In the genomic region with DNA sequence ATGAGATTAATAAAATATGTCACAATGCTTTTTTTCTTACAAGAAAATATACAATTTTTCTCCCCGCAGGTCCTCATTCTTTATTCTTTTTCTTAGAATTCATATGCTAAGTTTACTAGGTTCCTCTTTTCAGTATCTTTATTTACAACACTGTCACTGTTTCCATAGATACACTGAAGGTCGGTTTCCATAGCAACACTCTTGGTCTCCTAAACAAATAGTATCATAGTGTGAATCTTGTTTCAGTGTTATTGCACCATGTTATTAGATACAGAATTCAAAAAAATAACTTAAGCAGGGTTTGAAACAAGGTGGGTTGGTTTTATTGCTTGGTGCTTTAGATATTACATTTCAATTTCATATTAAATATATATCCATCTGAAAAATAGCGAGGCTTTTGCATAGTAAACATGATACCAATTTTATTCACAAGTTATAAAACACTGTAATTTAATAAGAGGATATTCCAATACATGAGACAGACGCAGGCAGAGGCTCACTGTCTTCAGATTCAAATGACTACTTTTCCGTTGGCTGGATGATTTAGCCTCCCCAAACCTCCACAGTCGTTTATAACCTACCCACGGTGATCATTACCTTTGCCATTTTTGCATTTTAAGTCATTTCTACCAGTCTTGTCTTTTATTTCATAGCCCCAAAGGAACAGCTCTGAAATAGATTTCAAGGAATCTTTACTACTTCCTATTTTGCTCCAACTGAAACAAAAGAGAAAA, we compare ENCODE assay signal across 8 cellular contexts.
DNase-seq lines count a peak whose midpoint lies in the region; ATAC-seq and TF ChIP-seq lines count a peak whose summit lies in the region.

No MANE protein-coding gene starts in this region.

- H3K27me3 ChIP-seq in right atrium auricular region (no peaks in the 10 kb centered on the region), suprapubic skin (no peaks in the 10 kb centered on the region)

- H3K27ac ChIP-seq in right atrium auricular region, result peak overlapping the region; percentile 37 to 38
- peak overlapping the region; percentile 69 for H3K27ac ChIP-seq in suprapubic skin

- H3K4me1 Mint-ChIP-seq in activated CD4-positive, alpha-beta memory T cell treated with anti-CD3 and anti-CD28 coated beads for 36 hours (ENCODE audit: low read depth), result peaks cover 72% of the 10 kb centered on the region

- DNase-seq in NCI-H1417 (lab: John Stamatoyannopoulos, UW), result peak; percentile 4 to 69 (median 19)
- no peak for DNase-seq in NCI-H1417 treated with DMSO at 0.1 percent for 48 hours (lab: John Stamatoyannopoulos, UW)
- peak; percentile 84 for DNase-seq in LHCN-M2 (ENCODE audit: low read depth)
- DNase-seq in activated CD4-positive, alpha-beta memory T cell treated with anti-CD3 and anti-CD28 coated beads for 36 hours, result no peak
- peak; percentile 54 for DNase-seq in right atrium auricular region (ENCODE audit: low spot score)
- no peak for DNase-seq in suprapubic skin (ENCODE audit: low spot score in 2 of 2)
- DNase-seq in NCI-H187 (lab: John Stamatoyannopoulos, UW), result no peak

- H3K4me1 ChIP-seq in right atrium auricular region, result peaks cover 0 to 34% of the 10 kb centered on the region in 2 donors
- peaks cover 22% of the 10 kb centered on the region for H3K4me1 ChIP-seq in suprapubic skin

- H3K4me3 ChIP-seq in right atrium auricular region (no peak overlapping the region), suprapubic skin (no peak overlapping the region)

- no peak overlapping the region for H3K4me3 Mint-ChIP-seq in activated CD4-positive, alpha-beta memory T cell treated with anti-CD3 and anti-CD28 coated beads for 36 hours

- H3K27ac Mint-ChIP-seq in activated CD4-positive, alpha-beta memory T cell treated with anti-CD3 and anti-CD28 coated beads for 36 hours, result peak overlapping the region; percentile 87

- no peak for TF ChIP-seq CTCF in right atrium auricular region (IDR thresholded peaks at IDR 0.05)
- TF ChIP-seq CTCF in suprapubic skin (IDR thresholded peaks at IDR 0.05), result no peak

- POLR2A ChIA-PET in activated CD4-positive, alpha-beta memory T cell treated with anti-CD3 and anti-CD28 coated beads for 36 hours (lab: Charles Lee), result interaction anchor here (2.5 to 6.8 kb wide), 5 partner anchors 8 to 90 kb away, joined by 7 to 87 read pairs (median 30); partner anchors contain the start of gene KLF6

- no peaks in the 10 kb centered on the region for H3K27me3 Mint-ChIP-seq in activated CD4-positive, alpha-beta memory T cell treated with anti-CD3 and anti-CD28 coated beads for 36 hours

- no peaks in the 10 kb centered on the region for H3K36me3 Mint-ChIP-seq in activated CD4-positive, alpha-beta memory T cell treated with anti-CD3 and anti-CD28 coated beads for 36 hours

- H3K36me3 ChIP-seq in right atrium auricular region (no peaks in the 10 kb centered on the region), suprapubic skin (no peaks in the 10 kb centered on the region)

- CTCF ChIA-PET in activated CD4-positive, alpha-beta memory T cell treated with anti-CD3 and anti-CD28 coated beads for 36 hours (lab: Charles Lee), result interaction anchor here (1.0 to 3.1 kb wide), 2 partner anchors 11 to 21 kb away, joined by 3 to 8 read pairs; no protein-coding TSS in a partner anchor

- no peak for TF ChIP-seq POLR2A in suprapubic skin (IDR thresholded peaks at IDR 0.05)

- intact Hi-C loops in activated CD4-positive, alpha-beta memory T cell treated with anti-CD3 and anti-CD28 coated beads for 36 hours (cut with micrococcal nuclease), result loop anchor here (1.0 kb wide), 2 partner anchors 63 to 89 kb away; partner anchors contain the start of gene KLF6

- WGBS in suprapubic skin, result 33% methylated on average over 7 of the region's 7 CpGs

- ATAC-seq in GM21786 (IDR thresholded peaks at IDR 0.05; ENCODE audit: unreplicated experiment), result peak; percentile 68

- TF ChIP-seq EP300 in suprapubic skin (IDR thresholded peaks at IDR 0.05), result no peak

- H3K9me3 ChIP-seq in right atrium auricular region (no peaks in the 10 kb centered on the region), suprapubic skin (no peaks in the 10 kb centered on the region)

- H3K9me3 Mint-ChIP-seq in activated CD4-positive, alpha-beta memory T cell treated with anti-CD3 and anti-CD28 coated beads for 36 hours, result no peaks in the 10 kb centered on the region

Comparison
In these comparisons a context has a peak if more than half of its experiments do, and no peak if none do; other contexts are left out.
1. DNase-seq: peak in NCI-H1417 (3 of 3), LHCN-M2 (single experiment) and right atrium auricular region (single experiment); none in NCI-H1417 treated with DMSO at 0.1 percent for 48 hours (single experiment), activated CD4-positive, alpha-beta memory T cell treated with anti-CD3 and anti-CD28 coated beads for 36 hours (single experiment), suprapubic skin (0 of 2) and NCI-H187 (0 of 2).